22 cellular contexts compared by ENCODE assay signal in the genomic region with DNA sequence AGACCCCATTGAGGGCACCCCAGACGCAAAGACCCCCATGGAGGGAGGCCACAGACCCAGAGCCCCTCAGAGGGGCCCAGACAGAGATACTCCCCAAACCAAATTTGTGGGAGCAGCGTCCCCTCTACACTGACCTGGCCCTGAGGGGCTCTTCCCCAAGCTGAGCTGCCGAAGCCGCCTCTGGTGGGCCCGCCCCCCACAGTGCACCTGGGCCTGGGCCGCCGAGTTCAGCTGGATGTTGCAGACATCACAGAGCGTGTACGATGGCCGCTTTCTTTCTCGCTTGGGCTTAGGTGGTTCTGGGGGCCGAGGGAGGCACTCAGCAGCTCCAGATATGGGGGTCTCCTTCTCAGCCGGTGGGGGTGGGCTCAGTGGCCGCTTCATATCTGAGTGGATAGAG. TPM values are rescaled to one million over a fixed set of nuclear protein-coding genes. Genes with fewer than 3 reads are reported as not detected.
"Had no signal": no experiment of that assay in that cellular context is flagged by ENCODE, and none has a peak within 500 bp of the region (broad histone marks: within the 10 kb centered on the region; RNA-seq: fewer than 3 reads in every experiment).

No MANE protein-coding gene starts in this region.

- H3K27me3 ChIP-seq: brain microvascular endothelial cell, cardiac muscle cell had no signal

- H3K9me3 Mint-ChIP-seq: activated CD4-positive, alpha-beta T cell treated with anti-CD3 and anti-CD28 coated beads, Interleukin-2, amount 10 ng/mL, durations not matched to agents 24 days and 14 days; activated naive CD4-positive, alpha-beta T cell treated with anti-CD3 and anti-CD28 coated beads, Interleukin-2, amount 50 U/mL, for 24 hours; activated T-cell treated with anti-CD3 and anti-CD28 coated beads, Interleukin-2, amount 50 U/mL, for 24 hours; activated T-helper 1 cell treated with anti-CD3 and anti-CD28 coated beads, Interleukin-12 subunit alpha, Interleukin-12 subunit beta, Interleukin-2, Interleukin-4 antibody, amounts not matched to agents 30 ng/mL and 10 ng/mL and 1 ng/mL, durations not matched to agents 14 hours and 24 hours and 36 hours; WTC11 had no signal

- H3K4me2 ChIP-seq: KMS-11 had no signal

- H3K4me3 ChIP-seq: cardiac muscle cell had no signal

- H3K27me3 Mint-ChIP-seq: activated CD4-positive, alpha-beta T cell treated with anti-CD3 and anti-CD28 coated beads, Interleukin-2, amount 10 ng/mL, durations not matched to agents 24 days and 14 days; activated CD8-positive, alpha-beta memory T cell treated with anti-CD3 and anti-CD28 coated beads, Interleukin-2, amount 10 ng/mL, durations not matched to agents 7 days and 5 days; activated naive CD4-positive, alpha-beta T cell treated with anti-CD3 and anti-CD28 coated beads, Interleukin-2, amount 50 U/mL, for 24 hours; activated T-cell treated with anti-CD3 and anti-CD28 coated beads, Interleukin-2, amount 50 U/mL, for 24 hours had no signal

- H3K36me3 ChIP-seq: brain microvascular endothelial cell, cardiac muscle cell had no signal

- H3K9ac ChIP-seq: KMS-11 had no signal

- H3K27ac Mint-ChIP-seq: activated CD4-positive, alpha-beta T cell treated with anti-CD3 and anti-CD28 coated beads, Interleukin-2, amount 10 ng/mL, durations not matched to agents 24 days and 14 days; activated CD8-positive, alpha-beta memory T cell treated with anti-CD3 and anti-CD28 coated beads, Interleukin-2, amount 10 ng/mL, durations not matched to agents 7 days and 5 days; activated naive CD4-positive, alpha-beta T cell treated with anti-CD3 and anti-CD28 coated beads, Interleukin-2, amount 50 U/mL, for 24 hours; activated T-cell treated with anti-CD3 and anti-CD28 coated beads, Interleukin-2, amount 50 U/mL, for 24 hours; activated T-helper 1 cell treated with anti-CD3 and anti-CD28 coated beads, Interleukin-12 subunit alpha, Interleukin-12 subunit beta, Interleukin-2, Interleukin-4 antibody, amounts not matched to agents 30 ng/mL and 10 ng/mL and 1 ng/mL, durations not matched to agents 14 hours and 24 hours and 36 hours; T-helper 17 cell had no signal

- H3K36me3 Mint-ChIP-seq: activated CD8-positive, alpha-beta memory T cell treated with anti-CD3 and anti-CD28 coated beads, Interleukin-2, amount 10 ng/mL, durations not matched to agents 7 days and 5 days; activated naive CD4-positive, alpha-beta T cell treated with anti-CD3 and anti-CD28 coated beads, Interleukin-2, amount 50 U/mL, for 24 hours; WTC11 had no signal

- H3K27ac ChIP-seq: brain microvascular endothelial cell, cardiac muscle cell, KMS-11 had no signal

- DNase-seq: activated CD4-positive, alpha-beta T cell treated with anti-CD3 and anti-CD28 coated beads, Interleukin-2, amount 10 ng/mL, durations not matched to agents 24 days and 14 days; activated CD4-positive, alpha-beta T cell treated with anti-CD3 and anti-CD28 coated beads, Interleukin-2, amount 50 U/mL, for 48 hours; activated CD4-positive, CD25-positive, alpha-beta regulatory T cell treated with anti-CD3 and anti-CD28 coated beads, Interleukin-2, amount 50 U/mL, for 72 hours; activated CD8-positive, alpha-beta memory T cell treated with anti-CD3 and anti-CD28 coated beads, Interleukin-2, amount 10 ng/mL, durations not matched to agents 7 days and 5 days; activated effector memory CD4-positive, alpha-beta T cell treated with Interleukin-2 at 50 U/mL for 16 hours; activated naive CD4-positive, alpha-beta T cell; activated T-cell treated with anti-CD3 and anti-CD28 coated beads, Interleukin-2, amount 50 U/mL, for 24 hours; brain microvascular endothelial cell; MM.1S; NCI-H1105; NCI-H1436; NCI-H2081; NCI-H446; PC-3; SHP77 treated with DMSO at 0.1 percent for 48 hours; T-helper 17 cell; T-helper 9 cell had no signal

- H3K4me3 Mint-ChIP-seq: activated CD8-positive, alpha-beta memory T cell treated with anti-CD3 and anti-CD28 coated beads, Interleukin-2, amount 10 ng/mL, durations not matched to agents 7 days and 5 days; activated naive CD4-positive, alpha-beta T cell treated with anti-CD3 and anti-CD28 coated beads, Interleukin-2, amount 50 U/mL, for 24 hours; activated T-cell treated with anti-CD3 and anti-CD28 coated beads, Interleukin-2, amount 50 U/mL, for 24 hours; activated T-helper 1 cell treated with anti-CD3 and anti-CD28 coated beads, Interleukin-12 subunit alpha, Interleukin-12 subunit beta, Interleukin-2, Interleukin-4 antibody, amounts not matched to agents 30 ng/mL and 10 ng/mL and 1 ng/mL, durations not matched to agents 14 hours and 24 hours and 36 hours; T-helper 17 cell; WTC11 had no signal

RNA-seq across cellular contexts. Expression of gene ZNF385C, which starts 35.6 kb away (rescaled TPM):
- total RNA-seq: activated T-helper 1 cell treated with anti-CD3 and anti-CD28 coated beads, Interleukin-12 subunit alpha, Interleukin-12 subunit beta, Interleukin-2, Interleukin-4 antibody, amounts not matched to agents 30 ng/mL and 10 ng/mL and 1 ng/mL, durations not matched to agents 14 hours and 24 hours and 36 hours had no signal

RNA-seq across cellular contexts. Expression of gene DHX58, which starts 49.8 kb away (rescaled TPM):
- total RNA-seq: PC-3 had no signal
